In genomic region chr16:450800-451512, GRCh38 we compare ENCODE assay signal across 16 cellular contexts. TPM values are rescaled to one million over a fixed set of nuclear protein-coding genes. Genes with fewer than 3 reads are reported as not detected.
A peak's percentile ranks its signal among the peaks of the same experiment; 100 is the strongest.
DNase-seq lines count a peak whose midpoint lies in the region; ATAC-seq and TF ChIP-seq lines count a peak whose summit lies in the region.
"Had no signal": no experiment of that assay in that cellular context is flagged by ENCODE, and none has a peak within 500 bp of the region (broad histone marks: within the 10 kb centered on the region; RNA-seq: fewer than 3 reads in every experiment).

No MANE protein-coding gene starts in this region.

- H3K4me1 Mint-ChIP-seq in GM23338 = peaks cover 7% of the 10 kb centered on the region; the same call in 2 of the 3 replicates
- peaks cover 7% of the 10 kb centered on the region for H3K4me1 Mint-ChIP-seq in activated T-cell treated with anti-CD3 and anti-CD28 coated beads, Interleukin-2, amount 50 U/mL, for 4 hours (ENCODE audit: low read depth)

- H3K9me3 Mint-ChIP-seq in GM23338 = no peaks in the 10 kb centered on the region
- no peaks in the 10 kb centered on the region for H3K9me3 Mint-ChIP-seq in activated T-cell treated with anti-CD3 and anti-CD28 coated beads, Interleukin-2, amount 50 U/mL, for 4 hours

- H3K36me3 Mint-ChIP-seq in GM23338 (ENCODE audit: low read depth) = no peaks in the 10 kb centered on the region
- peaks cover 1% of the 10 kb centered on the region for H3K36me3 Mint-ChIP-seq in activated T-cell treated with anti-CD3 and anti-CD28 coated beads, Interleukin-2, amount 50 U/mL, for 4 hours (ENCODE audit: insufficient read depth)
- H3K36me3 Mint-ChIP-seq: CD14-positive monocyte had no signal

- no peak overlapping the region for H2AFZ ChIP-seq in GM23338

- H3K27ac ChIP-seq in GM23338 (ENCODE audit: low read depth) = no peak overlapping the region
- H3K27ac ChIP-seq: left ventricle myocardium inferior had no signal

- 0 out of 2 replicates have a peak, but pooled peaks cover under 1% of the 10 kb centered on the region for H3F3A ChIP-seq in GM23338 (replicated peaks; ENCODE audit: low read depth)

- H3K4me2 ChIP-seq in GM23338 = no peak overlapping the region

- H3K27ac Mint-ChIP-seq in GM23338 = no peak overlapping the region
- H3K27ac Mint-ChIP-seq: activated CD4-positive, alpha-beta T cell treated with anti-CD3 and anti-CD28 coated beads for 36 hours had no signal

- H3K27me3 Mint-ChIP-seq in GM23338 (ENCODE audit: insufficient read depth, low read depth, poor library complexity) = peaks cover 5% of the 10 kb centered on the region
- no peaks in the 10 kb centered on the region for H3K27me3 Mint-ChIP-seq in activated T-cell treated with anti-CD3 and anti-CD28 coated beads, Interleukin-2, amount 50 U/mL, for 4 hours (ENCODE audit: low read depth)
- H3K27me3 Mint-ChIP-seq: activated CD4-positive, alpha-beta T cell treated with anti-CD3 and anti-CD28 coated beads for 36 hours had no signal

- no peak overlapping the region for H3K4me3 ChIP-seq in GM23338
- H3K4me3 ChIP-seq in mucosa of descending colon = no peak overlapping the region
- H3K4me3 ChIP-seq: left ventricle myocardium inferior, MG63 had no signal

- H3K27me3 ChIP-seq in GM23338 (ENCODE audit: insufficient read depth) = no peaks in the 10 kb centered on the region
- H3K27me3 ChIP-seq: MG63 had no signal

- peak; percentile 42 for ATAC-seq in GM23338
- peak; percentile 74 for ATAC-seq in mucosa of descending colon
- ATAC-seq in GM18867 (IDR thresholded peaks at IDR 0.05; ENCODE audit: unreplicated experiment) = no peak
- no peak for ATAC-seq in activated T-cell treated with anti-CD3 and anti-CD28 coated beads, Interleukin-2, amount 50 U/mL, for 4 hours
- ATAC-seq: activated CD4-positive, alpha-beta T cell treated with anti-CD3 and anti-CD28 coated beads for 36 hours; HCT116; PC-3 had no signal

- H3K4me3 Mint-ChIP-seq in GM23338 = no peak overlapping the region
- H3K4me3 Mint-ChIP-seq in activated T-cell treated with anti-CD3 and anti-CD28 coated beads, Interleukin-2, amount 50 U/mL, for 4 hours = no peak overlapping the region
- H3K4me3 Mint-ChIP-seq: activated CD4-positive, alpha-beta T cell treated with anti-CD3 and anti-CD28 coated beads for 36 hours; CD14-positive monocyte had no signal

- intact Hi-C loops in mucosa of descending colon (cut with DNase I, micrococcal nuclease) = no loop called here

- peaks cover 5% of the 10 kb centered on the region for H3K79me2 ChIP-seq in GM23338 (replicated peaks; ENCODE audit: insufficient read depth)

- H3K9me3 ChIP-seq in mucosa of descending colon = no peaks in the 10 kb centered on the region
- H3K9me3 ChIP-seq: left ventricle myocardium inferior, MG63 had no signal

- DNase-seq in GM23338 (ENCODE audit: low spot score) (no peak), NCI-H2107 (lab: John Stamatoyannopoulos, UW) (peak; percentile 91), amniotic epithelial cell (ENCODE audit: low read depth) (peak; percentile 33), mucosa of descending colon (no peak), NCI-H524 (lab: John Stamatoyannopoulos, UW) (no peak), inferior parietal cortex (ENCODE audit: extremely low spot score) (no peak)
- no peak for DNase-seq in activated T-cell treated with anti-CD3 and anti-CD28 coated beads, Interleukin-2, amount 50 U/mL, for 4 hours
- DNase-seq: activated CD4-positive, alpha-beta T cell treated with anti-CD3 and anti-CD28 coated beads for 36 hours; aorta; GDM1; left ventricle myocardium inferior; MG63; PC-3 had no signal

- no peak for TF ChIP-seq CTCF in GM23338 (conservative IDR thresholded peaks at IDR 0.05; ENCODE audit: low read depth in 2 of 2)
- no peak for TF ChIP-seq CTCF in mucosa of descending colon (IDR thresholded peaks at IDR 0.05)

- H4K20me1 ChIP-seq in GM23338 (replicated peaks; ENCODE audit: insufficient read depth) = peaks cover 3% of the 10 kb centered on the region; the same call in 1 of the 2 replicates

- no peaks in the 10 kb centered on the region for H3K9me2 ChIP-seq in GM23338 (ENCODE audit: insufficient read depth)

- H3K36me3 ChIP-seq in GM23338 (ENCODE audit: insufficient read depth) (no peaks in the 10 kb centered on the region), mucosa of descending colon (ENCODE audit: low read depth) (no peaks in the 10 kb centered on the region)
- H3K36me3 ChIP-seq: left ventricle myocardium inferior, MG63 had no signal

- no peaks in the 10 kb centered on the region for H3K4me1 ChIP-seq in GM23338 (ENCODE audit: insufficient read depth)
- peaks cover 6% of the 10 kb centered on the region for H3K4me1 ChIP-seq in mucosa of descending colon (ENCODE audit: low read depth)

TF ChIP-seq in GM23338, 12 proteins besides CTCF, POLR2A, EP300 and RAD21:
- TF ChIP-seq JUNB (IDR thresholded peaks at IDR 0.05; ENCODE audit: unreplicated experiment) (no peak), ETS1 (IDR thresholded peaks at IDR 0.05) (no peak), EZH2phosphoT487 (IDR thresholded peaks at IDR 0.05; ENCODE audit: unreplicated experiment) (no peak), ZNF114 (CRISPR knock-in tag; IDR thresholded peaks at IDR 0.05) (no peak), NANOG (IDR thresholded peaks at IDR 0.05; ENCODE audit: borderline replicate concordance) (no peak), POLR2AphosphoS5 (IDR thresholded peaks at IDR 0.05; ENCODE audit: low read depth) (no peak), ZNF331 (CRISPR knock-in tag; IDR thresholded peaks at IDR 0.05; ENCODE audit: low read depth) (no peak)

RNA-seq across cellular contexts. Expression of gene RAB11FIP3, which starts 25.5 kb away (rescaled TPM):
- 27.9 and 29.2 TPM in 2 replicates for total RNA-seq in GM23338 (2014; rRNA removed; shearing (Covaris generic))
- polyA plus RNA-seq in GM23338 (2016; fragmentation: Nextera tagmentation; extraction: Ambion mirVana) = 3.2 and 4.4 TPM in 2 replicates
- 10 to 100 TPM; 22.3 to 45.6 (median 30.7) TPM for total RNA-seq in mucosa of descending colon
- total RNA-seq in activated T-cell treated with anti-CD3 and anti-CD28 coated beads, Interleukin-2, amount 50 U/mL, for 4 hours = 10 to 100 TPM; 28.2 to 31.3 (median 28.8) TPM

RNA-seq across cellular contexts. Expression of gene DECR2, which starts 49.3 kb away (rescaled TPM):
- 17.9 and 26.9 TPM in 2 replicates for total RNA-seq in GM23338 (2014; rRNA removed; shearing (Covaris generic))
- 19.0 and 20.3 TPM in 2 replicates for polyA plus RNA-seq in GM23338 (2016; fragmentation: Nextera tagmentation; extraction: Ambion mirVana)
- 10 to 100 TPM; 39.5 to 64.3 (median 56.0) TPM for total RNA-seq in mucosa of descending colon
- 10 to 100 TPM; 16.9 to 19.1 (median 17.8) TPM for total RNA-seq in activated T-cell treated with anti-CD3 and anti-CD28 coated beads, Interleukin-2, amount 50 U/mL, for 4 hours

RNA-seq across cellular contexts. Expression of gene NME4, which starts 54.0 kb away (rescaled TPM):
- total RNA-seq in GM23338 (2014; rRNA removed; shearing (Covaris generic)) = 228 and 249 TPM in 2 replicates
- 511 and 521 TPM in 2 replicates for polyA plus RNA-seq in GM23338 (2016; fragmentation: Nextera tagmentation; extraction: Ambion mirVana)
- total RNA-seq in mucosa of descending colon = 100 to 1,000 TPM in 1 of 3 donors, 10 to 100 TPM in 2; 24.5 to 125 (median 43.6) TPM
- total RNA-seq in activated T-cell treated with anti-CD3 and anti-CD28 coated beads, Interleukin-2, amount 50 U/mL, for 4 hours = 10 to 100 TPM; 46.1 to 78.9 (median 52.7) TPM

Comparison
In these comparisons a context has a peak if more than half of its experiments do, and no peak if none do; other contexts are left out.
1. ATAC-seq: peak in GM23338 (single experiment) and mucosa of descending colon (single experiment); none in GM18867 (single experiment) and activated T-cell treated with anti-CD3 and anti-CD28 coated beads, Interleukin-2, amount 50 U/mL, for 4 hours (0 of 2).
2. DNase-seq: peak in NCI-H2107 (single experiment) and amniotic epithelial cell (single experiment); none in GM23338 (single experiment), mucosa of descending colon (0 of 3), NCI-H524 (0 of 2), inferior parietal cortex (single experiment) and activated T-cell treated with anti-CD3 and anti-CD28 coated beads, Interleukin-2, amount 50 U/mL, for 4 hours (single experiment).